ENCODE assay signal across 12 cellular contexts in the genomic region with DNA sequence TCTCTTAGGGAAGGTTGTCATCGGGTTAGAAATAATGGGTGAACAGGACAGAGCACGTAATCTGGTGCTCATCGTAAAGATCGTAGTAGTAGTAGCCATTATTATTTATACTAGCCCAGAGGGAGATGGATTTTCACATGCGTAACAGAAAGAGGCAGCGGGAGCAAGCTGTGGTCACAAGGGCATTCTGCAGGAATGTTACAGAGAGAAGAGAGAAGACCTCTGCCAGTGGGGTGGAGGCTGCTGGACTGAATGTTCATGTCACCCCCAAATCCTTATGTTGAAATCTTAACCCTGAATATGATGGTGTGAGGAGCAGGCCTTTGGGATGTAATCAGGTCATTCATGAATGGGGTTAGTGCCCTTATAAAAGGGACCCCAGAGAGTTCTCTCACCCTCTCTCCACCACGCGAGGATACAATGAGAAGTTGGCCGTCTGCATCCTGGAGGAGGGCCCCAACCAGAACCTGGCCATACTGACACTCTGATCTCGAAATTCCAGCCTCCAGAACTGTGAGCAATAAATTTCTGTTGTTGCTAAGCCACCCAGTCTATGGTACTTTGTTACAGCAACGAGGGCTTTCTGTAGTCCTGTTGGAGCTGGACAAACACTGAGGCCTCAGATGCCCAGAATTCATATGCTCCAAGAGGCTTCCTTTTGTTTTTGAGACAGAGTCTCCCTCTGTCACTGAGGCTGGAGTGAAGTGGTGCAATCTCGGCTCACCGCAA.
DNase-seq lines count a peak whose midpoint lies in the region; ATAC-seq and TF ChIP-seq lines count a peak whose summit lies in the region.
"Had no signal": no experiment of that assay in that cellular context is flagged by ENCODE, and none has a peak within 500 bp of the region (broad histone marks: within the 10 kb centered on the region; RNA-seq: fewer than 3 reads in every experiment).

No MANE protein-coding gene starts in this region.

- H3K4me1 ChIP-seq in HCT116 (ENCODE audit: control insufficient read depth in 1 of 2, insufficient read depth in 2 of 2, low read length in 2 of 2) (peaks cover 17 to 28% of the 10 kb centered on the region in 2 experiments), mesendoderm (ENCODE audit: control insufficient read depth, low read depth, low read length) (no peaks in the 10 kb centered on the region)

- H3K56ac ChIP-seq in mesendoderm (ENCODE audit: low read length), result no peak overlapping the region

- no peak overlapping the region for H3K18ac ChIP-seq in mesendoderm (ENCODE audit: low read length)

- H3K9me3 Mint-ChIP-seq in activated T-cell treated with anti-CD3 and anti-CD28 coated beads, Interleukin-2, amount 50 U/mL, for 72 hours, result no peaks in the 10 kb centered on the region
- H3K9me3 Mint-ChIP-seq: CD4-positive, CD25-positive, alpha-beta regulatory T cell had no signal

- H3K4me2 ChIP-seq in HCT116 (ENCODE audit: low read length) (no peak overlapping the region), mesendoderm (ENCODE audit: low read length) (no peak overlapping the region)

- H3K36me3 ChIP-seq in HCT116 (ENCODE audit: control insufficient read depth in 1 of 2, insufficient read depth in 2 of 2, low read length in 2 of 2), result no peaks in the 10 kb centered on the region
- no peaks in the 10 kb centered on the region for H3K36me3 ChIP-seq in mesendoderm (ENCODE audit: control insufficient read depth, insufficient read depth, low read length)
- H3K36me3 ChIP-seq: BLaER1 treated with 17β-estradiol and CSF1 and Interleukin-3, amounts not matched to agents 10 nM and 100 nM had no signal

- peak overlapping the region; percentile 26 for H2AFZ ChIP-seq in HCT116 (ENCODE audit: low read depth, low read length, poor library complexity, severe bottlenecking)

- POLR2A ChIA-PET in HCT116 (lab: Charles Lee), result no interaction called here

- TF ChIP-seq RAD21 in HCT116 (IDR thresholded peaks at IDR 0.05; ENCODE audit: low read depth), result no peak

- no CpG with 5 or more reads among the region's 13 CpGs for whole genome bisulfite sequencing in mesendoderm (ENCODE audit: extremely low coverage, insufficient coverage, low lambda C conversion rate)

- H2AK5ac ChIP-seq in mesendoderm (ENCODE audit: low read length), result no peak overlapping the region

- TF ChIP-seq CTCF in HCT116 (IDR thresholded peaks at IDR 0.05 in 2 of 3, conservative IDR thresholded peaks at IDR 0.05 in 1 of 3; ENCODE audit: borderline replicate concordance in 1 of 3, insufficient read depth in 1 of 3, low read depth in 2 of 3, low read length in 2 of 3), result no peak

- H3K27ac ChIP-seq in HCT116 (ENCODE audit: low read depth, low read length), result no peak overlapping the region
- no peak overlapping the region for H3K27ac ChIP-seq in mesendoderm (ENCODE audit: low read depth, low read length)

- H3K27ac Mint-ChIP-seq in activated T-cell treated with anti-CD3 and anti-CD28 coated beads, Interleukin-2, amount 50 U/mL, for 72 hours, result no peak overlapping the region
- H3K27ac Mint-ChIP-seq: CD4-positive, CD25-positive, alpha-beta regulatory T cell had no signal

- H3K36me3 Mint-ChIP-seq in activated T-cell treated with anti-CD3 and anti-CD28 coated beads, Interleukin-2, amount 50 U/mL, for 72 hours (ENCODE audit: insufficient read depth in 2 of 2), result no peaks in the 10 kb centered on the region
- H3K36me3 Mint-ChIP-seq: CD4-positive, CD25-positive, alpha-beta regulatory T cell had no signal

- H4K5ac ChIP-seq in mesendoderm (ENCODE audit: low read length), result no peak overlapping the region

- H3K23ac ChIP-seq in mesendoderm (ENCODE audit: low read length), result no peak overlapping the region

- DNase-seq in HCT116 (ENCODE audit: low read depth, low spot score), result no peak
- peak; percentile 25 for DNase-seq in amniotic epithelial cell (ENCODE audit: low read depth)
- DNase-seq in mesendoderm, result no peak
- DNase-seq in skeletal muscle cell (ENCODE audit: low read depth), result peak; percentile 76
- no peak for DNase-seq in ACHN
- no peak for DNase-seq in NK-92 (lab: John Stamatoyannopoulos, UW; ENCODE audit: unreplicated experiment)
- DNase-seq in H4 (ENCODE audit: low spot score), result no peak
- DNase-seq in activated T-cell treated with anti-CD3 and anti-CD28 coated beads, Interleukin-2, amount 50 U/mL, for 72 hours, result no peak
- DNase-seq: CD4-positive, CD25-positive, alpha-beta regulatory T cell; DMS53; GF-D8 had no signal

- RAD21 ChIA-PET in HCT116 (lab: Charles Lee; ENCODE audit: low non-redundant PET in 1 of 2, low total read pairs in 2 of 2, uncharacterized antibody in 2 of 2, unreplicated experiment in 2 of 2), result no interaction called here

- H3K9me2 ChIP-seq in HCT116 (ENCODE audit: insufficient read depth), result no peaks in the 10 kb centered on the region

- no peak overlapping the region for H4K8ac ChIP-seq in mesendoderm (ENCODE audit: low read depth, low read length)

- H3K4me3 Mint-ChIP-seq in activated T-cell treated with anti-CD3 and anti-CD28 coated beads, Interleukin-2, amount 50 U/mL, for 72 hours, result no peak overlapping the region
- H3K4me3 Mint-ChIP-seq: CD4-positive, CD25-positive, alpha-beta regulatory T cell had no signal

- H3K4ac ChIP-seq in mesendoderm (ENCODE audit: low read depth, low read length), result peak overlapping the region; percentile 26

- no peak overlapping the region for H3K4me3 ChIP-seq in HCT116 (replicated peaks in 1 of 2; ENCODE audit: low read depth in 1 of 2, low read length in 2 of 2)
- H3K4me3 ChIP-seq in mesendoderm (ENCODE audit: low read length), result no peak overlapping the region
- no peak overlapping the region for H3K4me3 ChIP-seq in skeletal muscle cell (ENCODE audit: low read depth, low read length)
- H3K4me3 ChIP-seq: BLaER1 treated with 17β-estradiol and CSF1 and Interleukin-3, amounts not matched to agents 10 nM and 100 nM had no signal

- in situ Hi-C loops in ACHN (cut with HindIII; ENCODE audit: low pct_ligation_motif_present, low pct_unique_long_range_greater_than_20kb, low sequenced_read_pairs), result no loop called here

- BruUV-seq in HCT116 (replicated peaks; lab: Mats Ljungman, UMichigan), result no TSS peak

- no peaks in the 10 kb centered on the region for H3K9me3 ChIP-seq in HCT116 (ENCODE audit: control insufficient read depth in 1 of 2, insufficient read depth in 1 of 2, low read depth in 1 of 2, low read length in 2 of 2)

- TF ChIP-seq POLR2A in HCT116 (IDR thresholded peaks at IDR 0.05; ENCODE audit: borderline replicate concordance, extremely low read depth, insufficient read depth, insufficient read length), result no peak

- intact Hi-C loops in HCT116 (cut with micrococcal nuclease), result loop anchor here (5.0 kb wide), 1 partner anchor 131 kb away; a partner anchor contains a TSS

- no peak overlapping the region for H2BK15ac ChIP-seq in mesendoderm (replicated peaks; ENCODE audit: low read depth)

- CTCF ChIA-PET in HCT116 (lab: Charles Lee), result no interaction called here

- no peaks in the 10 kb centered on the region for H3K4me1 Mint-ChIP-seq in activated T-cell treated with anti-CD3 and anti-CD28 coated beads, Interleukin-2, amount 50 U/mL, for 72 hours (ENCODE audit: low read depth)

- no peak for ATAC-seq in HCT116
- no peak for ATAC-seq in activated T-cell treated with anti-CD3 and anti-CD28 coated beads, Interleukin-2, amount 50 U/mL, for 72 hours (replicated peaks in 1 of 2)

- H3K9ac ChIP-seq in HCT116 (ENCODE audit: low read length) (no peak overlapping the region), mesendoderm (ENCODE audit: low read length) (no peak overlapping the region)
- H3K9ac ChIP-seq: BLaER1 treated with 17β-estradiol and CSF1 and Interleukin-3, amounts not matched to agents 10 nM and 100 nM had no signal

- no peaks in the 10 kb centered on the region for H3K27me3 ChIP-seq in HCT116 (ENCODE audit: insufficient read depth, low read length)
- no peaks in the 10 kb centered on the region for H3K27me3 ChIP-seq in mesendoderm (ENCODE audit: insufficient read depth, low read length, poor library complexity)
- H3K27me3 ChIP-seq: BLaER1 treated with 17β-estradiol and CSF1 and Interleukin-3, amounts not matched to agents 10 nM and 100 nM had no signal

- H3K79me2 ChIP-seq in HCT116 (ENCODE audit: insufficient read depth, low read length), result no peaks in the 10 kb centered on the region
- H3K79me2 ChIP-seq in mesendoderm (ENCODE audit: control insufficient read depth, insufficient read depth, low read length), result no peaks in the 10 kb centered on the region

- H2BK120ac ChIP-seq in mesendoderm (ENCODE audit: low read depth, low read length), result no peak overlapping the region

- no peaks in the 10 kb centered on the region for H4K20me1 ChIP-seq in HCT116 (ENCODE audit: insufficient read depth)
- H4K20me1 ChIP-seq: BLaER1 treated with 17β-estradiol and CSF1 and Interleukin-3, amounts not matched to agents 10 nM and 100 nM had no signal

- H2BK5ac ChIP-seq in mesendoderm (ENCODE audit: low read length), result no peak overlapping the region

- H3K27me3 Mint-ChIP-seq in activated T-cell treated with anti-CD3 and anti-CD28 coated beads, Interleukin-2, amount 50 U/mL, for 72 hours (ENCODE audit: low read depth), result no peaks in the 10 kb centered on the region
- H3K27me3 Mint-ChIP-seq: CD4-positive, CD25-positive, alpha-beta regulatory T cell had no signal

- H3K79me1 ChIP-seq in mesendoderm (ENCODE audit: low read length), result no peaks in the 10 kb centered on the region

TF ChIP-seq in HCT116, 20 proteins besides CTCF, POLR2A, EP300 and RAD21 (continues in another document):
- TF ChIP-seq, protein P1, sequence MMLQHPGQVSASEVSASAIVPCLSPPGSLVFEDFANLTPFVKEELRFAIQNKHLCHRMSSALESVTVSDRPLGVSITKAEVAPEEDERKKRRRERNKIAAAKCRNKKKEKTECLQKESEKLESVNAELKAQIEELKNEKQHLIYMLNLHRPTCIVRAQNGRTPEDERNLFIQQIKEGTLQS (IDR thresholded peaks at IDR 0.05), result no peak
- TF ChIP-seq TCF7L2 (IDR thresholded peaks at IDR 0.05; ENCODE audit: borderline replicate concordance, extremely low read depth, insufficient read depth, insufficient read length), result no peak
- TF ChIP-seq ZFX (IDR thresholded peaks at IDR 0.05), result no peak

Comparison
In these comparisons a context has a peak if more than half of its experiments do, and no peak if none do; other contexts are left out.
1. DNase-seq: peak in amniotic epithelial cell (single experiment) and skeletal muscle cell (single experiment); none in HCT116 (single experiment), mesendoderm (single experiment), ACHN (single experiment), NK-92 (single experiment), H4 (single experiment) and activated T-cell treated with anti-CD3 and anti-CD28 coated beads, Interleukin-2, amount 50 U/mL, for 72 hours (0 of 2).